12 cellular contexts compared by ENCODE assay signal in the genomic region with DNA sequence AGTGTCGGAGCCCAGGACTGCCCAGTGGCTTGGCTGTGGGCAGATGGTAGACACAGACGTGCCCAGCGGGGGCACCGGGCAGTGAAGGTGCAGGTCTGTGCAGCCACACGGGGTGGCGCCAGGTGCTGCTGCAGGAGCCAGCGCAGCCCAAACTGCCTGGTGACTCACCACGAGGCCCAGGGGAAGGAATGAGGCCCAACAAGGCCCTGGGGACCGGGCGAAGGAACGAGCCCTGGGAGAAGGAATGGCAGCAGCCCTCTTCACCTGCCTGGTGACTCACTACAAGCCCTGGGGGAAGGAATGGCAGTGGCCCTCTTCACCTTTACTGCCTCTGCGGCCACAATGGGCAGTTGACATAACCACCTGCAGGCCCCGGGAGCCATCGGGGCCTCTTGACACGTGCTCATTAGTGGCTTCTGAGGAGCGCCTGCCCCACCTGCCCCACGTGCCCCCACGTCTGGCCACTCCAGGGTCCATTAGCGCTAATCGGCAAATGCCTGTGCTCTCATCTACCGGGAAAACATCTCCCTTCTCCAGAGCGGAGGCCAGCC. TPM values are rescaled to one million over a fixed set of nuclear protein-coding genes. Genes with fewer than 3 reads are reported as not detected.
DNase-seq lines count a peak whose midpoint lies in the region; TF ChIP-seq lines count a peak whose summit lies in the region.
"Had no signal": no experiment of that assay in that cellular context is flagged by ENCODE, and none has a peak within 500 bp of the region (broad histone marks: within the 10 kb centered on the region; RNA-seq: fewer than 3 reads in every experiment).

No MANE protein-coding gene starts in this region.

- no TSS peak for BruUV-seq in Caco-2 (replicated peaks; lab: Mats Ljungman, UMichigan)

- CTCF ChIA-PET in Caco-2 (lab: Charles Lee): no interaction called here

- TF ChIP-seq POLR2A in esophagus squamous epithelium (IDR thresholded peaks at IDR 0.05) (no peak), ovary (IDR thresholded peaks at IDR 0.05) (no peak)

- DNase-seq in Caco-2: peak; percentile 82 to 90
- DNase-seq in NCI-H1417 treated with DMSO at 0.1 percent for 48 hours (lab: John Stamatoyannopoulos, UW): peak; percentile 88
- no peak for DNase-seq in esophagus squamous epithelium (lab: John Stamatoyannopoulos, UW)
- DNase-seq in NCI-H1105 (lab: John Stamatoyannopoulos, UW): no peak
- no peak for DNase-seq in posterior cingulate gyrus
- DNase-seq in ovary: no peak
- DNase-seq: activated gamma-delta T cell treated with Interleukin-2 at 50 U/mL for 16 hours; BE2C; stimulated activated CD4-positive, alpha-beta T cell treated with anti-CD3 and anti-CD28 coated beads, Interleukin-12 subunit alpha, Interleukin-12 subunit beta, amount 100 ng/mL, for 4 hours had no signal

- WGBS in esophagus squamous epithelium, 2 donors: 54 to 56% methylated on average over 3 to 10 of the region's 22 CpGs
- 88 to 89% (median 89%) methylated on average over 22 of the region's 22 CpGs for WGBS in ovary, 3 donors

- no peak for TF ChIP-seq EP300 in ovary (IDR thresholded peaks at IDR 0.05)

- peaks cover 55% of the 10 kb centered on the region for H3K36me3 Mint-ChIP-seq in Caco-2 (ENCODE audit: insufficient read depth, unreplicated experiment)

- peak overlapping the region; percentile 22 for H3K4me3 Mint-ChIP-seq in Caco-2 (ENCODE audit: unreplicated experiment)
- H3K4me3 Mint-ChIP-seq: neural crest cell; stimulated activated effector memory CD8-positive, alpha-beta T cell treated with anti-CD3 and anti-CD28 coated beads, Interleukin-12 subunit alpha, Interleukin-12 subunit beta, amount 100 ng/mL, for 72 hours had no signal

- H3K9me3 ChIP-seq in Caco-2: no peaks in the 10 kb centered on the region
- no peaks in the 10 kb centered on the region for H3K9me3 ChIP-seq in esophagus squamous epithelium
- no peaks in the 10 kb centered on the region for H3K9me3 ChIP-seq in ovary
- H3K9me3 ChIP-seq: BE2C had no signal

- H3K4me1 ChIP-seq in Caco-2 (peaks cover 14% of the 10 kb centered on the region), esophagus squamous epithelium (peaks cover 0 to 10% (median 0%) of the 10 kb centered on the region in 3 donors), ovary (ENCODE audit: insufficient read depth) (no peaks in the 10 kb centered on the region)

- no peak overlapping the region for H3K27ac ChIP-seq in esophagus squamous epithelium
- H3K27ac ChIP-seq in ovary: no peak overlapping the region

- H3K4me3 ChIP-seq in Caco-2 (ENCODE audit: low read depth, low read length): no peak overlapping the region
- no peak overlapping the region for H3K4me3 ChIP-seq in esophagus squamous epithelium
- no peak overlapping the region for H3K4me3 ChIP-seq in ovary

- 0 out of 2 replicates have a peak, but pooled peaks cover 1% of the 10 kb centered on the region for H3K36me3 ChIP-seq in Caco-2 (ENCODE audit: control insufficient read depth, insufficient read depth, low read length)
- H3K36me3 ChIP-seq in esophagus squamous epithelium: peaks cover 33 to 100% (median 47%) of the 10 kb centered on the region in 3 donors
- no peaks in the 10 kb centered on the region for H3K36me3 ChIP-seq in ovary

- POLR2A ChIA-PET in Caco-2 (lab: Charles Lee): no interaction called here

- no peaks in the 10 kb centered on the region for H3K27me3 Mint-ChIP-seq in Caco-2 (ENCODE audit: insufficient read depth, unreplicated experiment)

- H3K27me3 ChIP-seq in Caco-2 (replicated peaks; ENCODE audit: control insufficient read depth, insufficient read depth, low read length) (no peaks in the 10 kb centered on the region), esophagus squamous epithelium (no peaks in the 10 kb centered on the region), ovary (no peaks in the 10 kb centered on the region)
- H3K27me3 ChIP-seq: BE2C had no signal

- H3K27ac Mint-ChIP-seq in Caco-2 (ENCODE audit: unreplicated experiment): peak overlapping the region; percentile 57
- H3K27ac Mint-ChIP-seq: stimulated activated effector memory CD8-positive, alpha-beta T cell treated with anti-CD3 and anti-CD28 coated beads, Interleukin-12 subunit alpha, Interleukin-12 subunit beta, amount 100 ng/mL, for 72 hours had no signal

- H3K4me1 Mint-ChIP-seq in Caco-2 (ENCODE audit: low read depth, unreplicated experiment): no peaks in the 10 kb centered on the region
- H3K4me1 Mint-ChIP-seq: neural crest cell; stimulated activated effector memory CD8-positive, alpha-beta T cell treated with anti-CD3 and anti-CD28 coated beads, Interleukin-12 subunit alpha, Interleukin-12 subunit beta, amount 100 ng/mL, for 72 hours had no signal

- TF ChIP-seq CTCF in Caco-2 (IDR thresholded peaks at IDR 0.05; ENCODE audit: insufficient read depth in 1 of 2, low read depth in 1 of 2, low read length in 1 of 2, severe bottlenecking in 1 of 2, unreplicated experiment in 1 of 2): peak in 1 of 2 experiments; percentile 4
- peak in 4 of 6 experiments; percentile 11 to 72 (median 40) for TF ChIP-seq CTCF in esophagus squamous epithelium (IDR thresholded peaks at IDR 0.05)
- no peak for TF ChIP-seq CTCF in ovary (IDR thresholded peaks at IDR 0.05)

- H3K9me3 Mint-ChIP-seq in Caco-2 (ENCODE audit: unreplicated experiment): no peaks in the 10 kb centered on the region
- H3K9me3 Mint-ChIP-seq: neural crest cell; stimulated activated effector memory CD8-positive, alpha-beta T cell treated with anti-CD3 and anti-CD28 coated beads, Interleukin-12 subunit alpha, Interleukin-12 subunit beta, amount 100 ng/mL, for 72 hours had no signal

- intact Hi-C loops in Caco-2 (cut with micrococcal nuclease; ENCODE audit: unreplicated experiment): no loop called here
- intact Hi-C loops in esophagus squamous epithelium (cut with DNase I): no loop called here
- intact Hi-C loops in posterior cingulate gyrus (cut with DNase I): no loop called here
- intact Hi-C loops in ovary (cut with DNase I): no loop called here

RNA-seq across cellular contexts. Expression of a gene that starts 9.3 kb away (rescaled TPM):
- total RNA-seq in Caco-2 (2022): 64.3 and 69.1 TPM in 2 replicates
- total RNA-seq in esophagus squamous epithelium: 10 to 100 TPM; 23.7 to 64.9 (median 32.5) TPM
- total RNA-seq in ovary: 10 to 100 TPM; 33.1 to 75.4 (median 59.3) TPM
- 10 to 100 TPM in 1 of 2 donors, under 1 TPM in 1; 0.62 to 42.9 TPM for polyA plus RNA-seq in ovary

RNA-seq across cellular contexts. Expression of a gene that starts 9.5 kb away (rescaled TPM):
- not detected in 2 replicates for total RNA-seq in Caco-2 (2022)
- not detected for total RNA-seq in esophagus squamous epithelium
- total RNA-seq in ovary: not detected
- not detected for polyA plus RNA-seq in ovary
- total RNA-seq: cardiac septum, neural crest cell had no signal

RNA-seq across cellular contexts. Expression of a gene that starts 24.3 kb away (rescaled TPM):
- total RNA-seq in Caco-2 (2022) (4.4 and 6.1 TPM in 2 replicates), esophagus squamous epithelium (100 to 1,000 TPM in 2 of 4 donors, 10 to 100 TPM in 2; 52.2 to 883 (median 129) TPM), ovary (100 to 1,000 TPM in 2 of 7 donors, 10 to 100 TPM in 3, 1 to 10 TPM in 2; 3.8 to 287 (median 25.3) TPM)
- polyA plus RNA-seq in ovary: 100 to 1,000 TPM in 1 of 2 donors, 10 to 100 TPM in 1; 39.2 to 335 TPM
- total RNA-seq: neural crest cell had no signal

RNA-seq across cellular contexts. Expression of a gene that starts 29.3 kb away (rescaled TPM):
- total RNA-seq in Caco-2 (2022) (57.7 and 60.4 TPM in 2 replicates), esophagus squamous epithelium (10 to 100 TPM; 42.9 to 83.7 (median 62.4) TPM), ovary (10 to 100 TPM; 13.1 to 43.0 (median 31.2) TPM)
- polyA plus RNA-seq in ovary: 10 to 100 TPM in 1 of 2 donors, 1 to 10 TPM in 1; 8.7 to 29.5 TPM

RNA-seq across cellular contexts. Expression of a gene that starts 31.6 kb away (rescaled TPM):
- not detected in 2 replicates for total RNA-seq in Caco-2 (2022)
- total RNA-seq in esophagus squamous epithelium: under 1 TPM in 1 of 4 donors, not detected in 3; 0.95 TPM
- under 1 TPM in 3 of 7 donors, not detected in 4; 0.27 to 0.72 (median 0.34) TPM for total RNA-seq in ovary
- under 1 TPM in 1 of 2 donors, not detected in 1; 0.59 TPM for polyA plus RNA-seq in ovary
- total RNA-seq: neural crest cell had no signal

Comparison
In these comparisons a context has a peak if more than half of its experiments do, and no peak if none do; other contexts are left out.
1. DNase-seq: peak in Caco-2 (2 of 2) and NCI-H1417 treated with DMSO at 0.1 percent for 48 hours (single experiment); none in esophagus squamous epithelium (single experiment), NCI-H1105 (single experiment), posterior cingulate gyrus (0 of 10) and ovary (0 of 5).
2. CTCF ChIP-seq: peak in esophagus squamous epithelium (4 of 6); none in ovary (0 of 3).